In the genomic region with DNA sequence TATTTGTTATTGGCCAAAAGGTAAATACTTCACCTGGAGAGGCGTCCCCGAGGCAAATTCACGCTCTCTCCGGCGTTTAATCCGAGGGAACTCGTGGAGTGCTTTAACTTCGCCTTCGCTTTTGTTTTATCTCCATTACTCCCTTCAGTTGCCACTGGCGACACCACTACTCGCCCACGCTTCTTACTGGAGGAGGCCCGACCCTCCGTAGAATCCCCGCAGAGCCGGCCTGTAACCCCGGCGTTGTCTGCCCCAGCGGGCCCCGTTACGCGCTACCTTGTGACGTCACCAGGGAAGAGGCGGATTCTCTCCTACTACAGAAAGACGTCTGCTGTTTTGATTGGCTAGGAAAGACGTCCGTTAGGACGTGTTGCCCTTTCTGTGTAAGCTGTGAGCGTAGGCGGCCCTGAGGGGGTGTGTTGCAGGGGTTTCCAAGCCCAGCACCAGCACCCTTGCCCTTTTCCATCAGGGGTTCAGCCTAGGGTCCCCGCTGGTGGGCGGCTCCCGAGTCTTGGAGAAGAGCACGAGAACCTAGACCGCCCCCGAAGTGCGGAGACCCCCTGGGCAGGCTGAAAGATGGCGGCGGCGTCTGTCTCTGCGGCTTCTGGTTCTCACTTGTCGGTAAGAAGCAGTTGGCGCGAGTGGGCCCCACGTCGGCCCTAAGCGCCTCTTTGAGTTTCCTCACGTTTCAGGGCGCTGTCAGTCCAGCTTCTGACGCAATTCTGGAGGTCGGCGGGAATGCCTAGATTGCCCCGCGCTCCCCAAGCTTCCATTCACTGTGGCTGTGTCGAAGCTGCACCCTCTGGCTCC, we compare ENCODE assay signal across 8 cellular contexts. TPM values are rescaled to one million over a fixed set of nuclear protein-coding genes. Genes with fewer than 3 reads are reported as not detected.
DNase-seq lines count a peak whose midpoint lies in the region; ATAC-seq and TF ChIP-seq lines count a peak whose summit lies in the region.

TSS of gene CEP57 (plus strand) at position 376 of the 810 bp plus-strand sequence. CDS start at position 577, 201 bp downstream.

- H3K36me3 ChIP-seq in Panc1 (ENCODE audit: control insufficient read depth, insufficient read depth, low read length): peaks cover 28% of the 10 kb centered on the region
- no peaks in the 10 kb centered on the region for H3K36me3 ChIP-seq in esophagus (ENCODE audit: control insufficient read depth in 2 of 2, insufficient read depth in 2 of 2, low read length in 1 of 2)
- peaks cover 7% of the 10 kb centered on the region for H3K36me3 ChIP-seq in mucosa of stomach (ENCODE audit: control insufficient read depth, insufficient read depth, low read length)

- H3K4me3 ChIP-seq in Panc1 (ENCODE audit: low read depth in 2 of 2, low read length in 2 of 2): peak within 1 kb of the TSS; percentile 90 to 99
- peak within 1 kb of the TSS; percentile 81 to 90 for H3K4me3 ChIP-seq in esophagus (ENCODE audit: low read depth in 1 of 2, low read length in 2 of 2)
- peak within 1 kb of the TSS; percentile 90 for H3K4me3 ChIP-seq in mucosa of stomach (ENCODE audit: low read length)

- H3K4me1 Mint-ChIP-seq in activated T-cell treated with anti-CD3 and anti-CD28 coated beads, Interleukin-2, amount 50 U/mL, for 4 hours (ENCODE audit: low read depth): peaks cover 52% of the 10 kb centered on the region

- TF ChIP-seq CTCF in Panc1 (IDR thresholded peaks at IDR 0.05): no peak

- no peaks in the 10 kb centered on the region for H3K9me3 ChIP-seq in Panc1 (ENCODE audit: control insufficient read depth, insufficient read depth, low read depth, low read length)
- H3K9me3 ChIP-seq in esophagus (ENCODE audit: control insufficient read depth in 2 of 2, insufficient read depth in 1 of 2, low read depth in 1 of 2, low read length in 1 of 2): no peaks in the 10 kb centered on the region
- H3K9me3 ChIP-seq in mucosa of stomach (ENCODE audit: control insufficient read depth, low read length): no peaks in the 10 kb centered on the region

- no peaks in the 10 kb centered on the region for H3K27me3 Mint-ChIP-seq in activated T-cell treated with anti-CD3 and anti-CD28 coated beads, Interleukin-2, amount 50 U/mL, for 4 hours (ENCODE audit: low read depth)

- peak; percentile 92 for DNase-seq in DMS153 treated with DMSO at 0.1 percent for 48 hours (lab: John Stamatoyannopoulos, UW; ENCODE audit: unreplicated experiment)
- DNase-seq in KG1 (lab: John Stamatoyannopoulos, UW): peak; percentile 96
- peak; percentile 95 for DNase-seq in Panc1 (ENCODE audit: low read depth, low spot score)
- peak; percentile 96 for DNase-seq in activated T-cell treated with anti-CD3 and anti-CD28 coated beads, Interleukin-2, amount 50 U/mL, for 4 hours
- peak; percentile 82 for DNase-seq in stimulated activated CD8-positive, alpha-beta memory T cell treated with anti-CD3 and anti-CD28 coated beads, Interleukin-7, amount 100 ng/mL, for 1 hour (ENCODE audit: low read depth in 2 of 2)

- intact Hi-C loops in Panc1 (cut with micrococcal nuclease; ENCODE audit: unreplicated experiment): loop anchor here (5.0 kb wide), 1 partner anchor 637 kb away; no protein-coding TSS in a partner anchor

- CTCF ChIA-PET in Panc1 (lab: Charles Lee): no interaction called here

- H3K27ac ChIP-seq in Panc1 (ENCODE audit: low read length) (peak within 1 kb of the TSS; percentile 97), esophagus (ENCODE audit: low read depth in 2 of 2, low read length in 1 of 2) (peak within 1 kb of the TSS; percentile 99 to 100)

- H3K4me1 ChIP-seq in Panc1 (ENCODE audit: control insufficient read depth, insufficient read depth, low read length) (peaks cover 27% of the 10 kb centered on the region), esophagus (ENCODE audit: control insufficient read depth in 2 of 2, insufficient read depth in 2 of 2, low read length in 1 of 2) (peaks cover 0 to 2% of the 10 kb centered on the region in 2 donors), mucosa of stomach (ENCODE audit: control insufficient read depth, insufficient read depth, low read length) (peaks cover 10% of the 10 kb centered on the region)

- peak within 1 kb of the TSS; percentile 97 for H3K4me3 Mint-ChIP-seq in activated T-cell treated with anti-CD3 and anti-CD28 coated beads, Interleukin-2, amount 50 U/mL, for 4 hours

- in situ Hi-C loops in Panc1 (cut with HindIII; ENCODE audit: low pct_unique_long_range_greater_than_20kb, low sequenced_read_pairs): no loop called here

- ATAC-seq in GM21723 (IDR thresholded peaks at IDR 0.05; ENCODE audit: unreplicated experiment): peak; percentile 70
- peak; percentile 89 for ATAC-seq in Panc1
- peak; percentile 66 to 67 for ATAC-seq in activated T-cell treated with anti-CD3 and anti-CD28 coated beads, Interleukin-2, amount 50 U/mL, for 4 hours

- no peaks in the 10 kb centered on the region for H3K9me3 Mint-ChIP-seq in activated T-cell treated with anti-CD3 and anti-CD28 coated beads, Interleukin-2, amount 50 U/mL, for 4 hours

- 0% methylated on average over 55 of the region's 55 CpGs for WGBS in esophagus, 2 donors

- peak within 1 kb of the TSS; percentile 94 for H3K9ac ChIP-seq in mucosa of stomach (ENCODE audit: low read length)

- H3K36me3 Mint-ChIP-seq in activated T-cell treated with anti-CD3 and anti-CD28 coated beads, Interleukin-2, amount 50 U/mL, for 4 hours (ENCODE audit: insufficient read depth): peaks cover 9% of the 10 kb centered on the region

- POLR2A ChIA-PET in Panc1 (lab: Charles Lee): interaction anchor here (0.6 to 0.9 kb wide), 2 partner anchors 311 to 1305 kb away, joined by 3 read pairs; no protein-coding TSS in a partner anchor

- H3K27me3 ChIP-seq in Panc1 (ENCODE audit: control insufficient read depth, insufficient read depth, low read length) (no peaks in the 10 kb centered on the region), esophagus (ENCODE audit: control insufficient read depth in 1 of 2, insufficient read depth in 2 of 2, low read length in 2 of 2) (no peaks in the 10 kb centered on the region), mucosa of stomach (ENCODE audit: control insufficient read depth, insufficient read depth, low read length) (no peaks in the 10 kb centered on the region)

- no TSS peak for BruUV-seq in Panc1 (replicated peaks; lab: Mats Ljungman, UMichigan)

RNA-seq across cellular contexts. Expression of gene CEP57, which starts in this region (rescaled TPM):
- total RNA-seq in Panc1 (2021; ENCODE audit: unreplicated experiment): 50.3 TPM
- polyA plus RNA-seq in Panc1 (2012; ENCODE audit: insufficient read length): 18.7 TPM
- 10 to 100 TPM; 27.7 to 40.1 (median 39.0) TPM for total RNA-seq in activated T-cell treated with anti-CD3 and anti-CD28 coated beads, Interleukin-2, amount 50 U/mL, for 4 hours
- polyA plus RNA-seq in esophagus: 10 to 100 TPM; 10.6 to 11.1 TPM

Comparison
In these comparisons a context has a peak if more than half of its experiments do, and no peak if none do; other contexts are left out.
1. Peak in every context shown above with its lines: DNase-seq, ATAC-seq, H3K4me3 ChIP-seq and H3K27ac ChIP-seq.